ENCODE assay signal across 23 cellular contexts in the genomic region with DNA sequence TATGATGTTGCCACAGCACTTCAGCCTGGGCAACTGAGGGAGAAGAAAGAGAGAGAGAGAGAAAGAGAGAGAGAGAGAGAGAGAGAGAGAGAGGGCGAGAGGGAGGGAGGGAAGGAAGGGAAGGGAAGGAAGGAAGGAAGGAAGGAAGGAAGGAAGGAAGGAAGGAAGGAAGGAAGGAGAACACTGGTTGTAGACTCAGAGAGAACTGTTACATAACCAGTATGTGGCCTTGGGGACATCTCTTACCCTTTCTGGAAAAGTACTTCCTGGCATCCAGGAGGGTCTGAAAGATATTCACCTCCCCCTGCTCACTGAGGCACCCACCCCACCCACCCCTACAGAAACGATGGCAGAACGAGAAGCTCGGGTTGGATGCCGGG. TPM values are rescaled to one million over a fixed set of nuclear protein-coding genes. Genes with fewer than 3 reads are reported as not detected.
DNase-seq lines count a peak whose midpoint lies in the region; ATAC-seq and TF ChIP-seq lines count a peak whose summit lies in the region.
"Had no signal": no experiment of that assay in that cellular context is flagged by ENCODE, and none has a peak within 500 bp of the region (broad histone marks: within the 10 kb centered on the region; RNA-seq: fewer than 3 reads in every experiment).

No MANE protein-coding gene starts in this region.

- H3K9ac ChIP-seq in DND-41 (ENCODE audit: low read depth, low read length) = peak overlapping the region; percentile 83; the same call in 1 of the 2 replicates

- intact Hi-C loops in activated CD8-positive, alpha-beta T cell treated with anti-CD3 and anti-CD28 coated beads for 36 hours (cut with micrococcal nuclease) = no loop called here
- intact Hi-C loops in spleen (cut with DNase I; ENCODE audit: low total_unique reads) = no loop called here

- H2AFZ ChIP-seq in DND-41 (ENCODE audit: low read depth, low read length) = no peak overlapping the region
- H2AFZ ChIP-seq: GM23338 had no signal

- H3K36me3 Mint-ChIP-seq in activated CD8-positive, alpha-beta T cell treated with anti-CD3 and anti-CD28 coated beads, Interleukin-2, amount 10 ng/mL, durations not matched to agents 7 days and 5 days (ENCODE audit: low read depth) = peaks cover 23% of the 10 kb centered on the region
- peaks cover 17% of the 10 kb centered on the region for H3K36me3 Mint-ChIP-seq in activated CD8-positive, alpha-beta T cell treated with anti-CD3 and anti-CD28 coated beads for 36 hours (ENCODE audit: low read depth)
- peaks cover 13% of the 10 kb centered on the region for H3K36me3 Mint-ChIP-seq in activated naive CD8-positive, alpha-beta T cell treated with anti-CD3 and anti-CD28 coated beads, Interleukin-2, amount 50 U/mL, for 24 hours (ENCODE audit: low read depth)
- no peaks in the 10 kb centered on the region for H3K36me3 Mint-ChIP-seq in nephron (ENCODE audit: low read depth)

- H3K4me3 Mint-ChIP-seq in activated CD8-positive, alpha-beta T cell treated with anti-CD3 and anti-CD28 coated beads, Interleukin-2, amount 10 ng/mL, durations not matched to agents 7 days and 5 days = no peak overlapping the region
- no peak overlapping the region for H3K4me3 Mint-ChIP-seq in activated CD8-positive, alpha-beta T cell treated with anti-CD3 and anti-CD28 coated beads for 36 hours
- H3K4me3 Mint-ChIP-seq in activated naive CD8-positive, alpha-beta T cell treated with anti-CD3 and anti-CD28 coated beads, Interleukin-2, amount 50 U/mL, for 24 hours = no peak overlapping the region
- peak overlapping the region; percentile 35 to 68 (median 49) for H3K4me3 Mint-ChIP-seq in nephron
- H3K4me3 Mint-ChIP-seq: GM23338 had no signal

- H3K27me3 ChIP-seq in DND-41 (ENCODE audit: insufficient read depth, low read length, poor library complexity) = no peaks in the 10 kb centered on the region
- no peaks in the 10 kb centered on the region for H3K27me3 ChIP-seq in spleen (replicated peaks in 1 of 7)
- H3K27me3 ChIP-seq: dorsolateral prefrontal cortex, thyroid gland had no signal

- no peak for TF ChIP-seq POLR2A in spleen (IDR thresholded peaks at IDR 0.05)

- POLR2A ChIA-PET in activated CD8-positive, alpha-beta T cell treated with anti-CD3 and anti-CD28 coated beads, Interleukin-2, amount 10 ng/mL, durations not matched to agents 7 days and 5 days (lab: Charles Lee) = no interaction called here
- POLR2A ChIA-PET in activated CD8-positive, alpha-beta T cell treated with anti-CD3 and anti-CD28 coated beads for 36 hours (lab: Charles Lee) = interaction anchor here (0.8 to 13.9 kb wide), 4 partner anchors 8 to 26 kb away, joined by 3 to 282 read pairs (median 32); a partner anchor contains a TSS

- CTCF ChIA-PET in activated CD8-positive, alpha-beta T cell treated with anti-CD3 and anti-CD28 coated beads, Interleukin-2, amount 10 ng/mL, durations not matched to agents 7 days and 5 days (lab: Charles Lee) = no interaction called here
- CTCF ChIA-PET in activated CD8-positive, alpha-beta T cell treated with anti-CD3 and anti-CD28 coated beads for 36 hours (lab: Charles Lee) = interaction anchor here (1.0 kb wide), 1 partner anchor 20 kb away, joined by 3 read pairs; a partner anchor contains a TSS

- H3K9me3 ChIP-seq in DND-41 (ENCODE audit: insufficient read depth, low read length, severe bottlenecking) (no peaks in the 10 kb centered on the region), spleen (no peaks in the 10 kb centered on the region)
- H3K9me3 ChIP-seq: thyroid gland had no signal

- H3K36me3 ChIP-seq in DND-41 (ENCODE audit: insufficient read depth, low read length) (peaks cover 59% of the 10 kb centered on the region), spleen (peaks cover 0 to 39% (median 3%) of the 10 kb centered on the region in 6 donors)
- H3K36me3 ChIP-seq: thyroid gland had no signal

- peak overlapping the region; percentile 98; the same call in 1 of the 2 replicates for H3K27ac ChIP-seq in DND-41 (ENCODE audit: low read length)
- H3K27ac ChIP-seq in spleen = peak overlapping the region in 4 of 8 donors; percentile 93 to 99 (median 98)
- H3K27ac ChIP-seq: dorsolateral prefrontal cortex, thyroid gland had no signal

- H3K4me3 ChIP-seq in DND-41 (ENCODE audit: low read depth in 1 of 2, low read length in 2 of 2) (no peak overlapping the region), spleen (peak overlapping the region in 3 of 8 donors; percentile 65 to 81 (median 75))
- H3K4me3 ChIP-seq: dorsolateral prefrontal cortex, GM23338, thyroid gland had no signal

- no peaks in the 10 kb centered on the region for H3K9me3 Mint-ChIP-seq in activated CD8-positive, alpha-beta T cell treated with anti-CD3 and anti-CD28 coated beads, Interleukin-2, amount 10 ng/mL, durations not matched to agents 7 days and 5 days (ENCODE audit: insufficient read depth)
- H3K9me3 Mint-ChIP-seq in activated CD8-positive, alpha-beta T cell treated with anti-CD3 and anti-CD28 coated beads for 36 hours = no peaks in the 10 kb centered on the region
- no peaks in the 10 kb centered on the region for H3K9me3 Mint-ChIP-seq in activated naive CD8-positive, alpha-beta T cell treated with anti-CD3 and anti-CD28 coated beads, Interleukin-2, amount 50 U/mL, for 24 hours
- H3K9me3 Mint-ChIP-seq in nephron = no peaks in the 10 kb centered on the region

- H3K4me1 Mint-ChIP-seq in activated CD8-positive, alpha-beta T cell treated with anti-CD3 and anti-CD28 coated beads, Interleukin-2, amount 10 ng/mL, durations not matched to agents 7 days and 5 days (ENCODE audit: low read depth) = peaks cover 68% of the 10 kb centered on the region
- peaks cover 60% of the 10 kb centered on the region for H3K4me1 Mint-ChIP-seq in activated CD8-positive, alpha-beta T cell treated with anti-CD3 and anti-CD28 coated beads for 36 hours (ENCODE audit: low read depth)
- peaks cover 69% of the 10 kb centered on the region for H3K4me1 Mint-ChIP-seq in activated naive CD8-positive, alpha-beta T cell treated with anti-CD3 and anti-CD28 coated beads, Interleukin-2, amount 50 U/mL, for 24 hours
- H3K4me1 Mint-ChIP-seq in nephron = peaks cover 6% of the 10 kb centered on the region

- peak overlapping the region; percentile 70 for H3K27ac Mint-ChIP-seq in activated CD8-positive, alpha-beta T cell treated with anti-CD3 and anti-CD28 coated beads, Interleukin-2, amount 10 ng/mL, durations not matched to agents 7 days and 5 days
- no peak overlapping the region for H3K27ac Mint-ChIP-seq in activated CD8-positive, alpha-beta T cell treated with anti-CD3 and anti-CD28 coated beads for 36 hours
- H3K27ac Mint-ChIP-seq in activated naive CD8-positive, alpha-beta T cell treated with anti-CD3 and anti-CD28 coated beads, Interleukin-2, amount 50 U/mL, for 24 hours = peak overlapping the region; percentile 31
- no peak overlapping the region for H3K27ac Mint-ChIP-seq in nephron
- H3K27ac Mint-ChIP-seq: GM23338 had no signal

- peak overlapping the region; percentile 96 for H3K4me2 ChIP-seq in DND-41 (ENCODE audit: insufficient read depth, low read length)
- H3K4me2 ChIP-seq: GM23338 had no signal

- 56 to 72% (median 62%) methylated on average over 5 of the region's 5 CpGs for WGBS in spleen, 5 donors

- H3K27me3 Mint-ChIP-seq in activated CD8-positive, alpha-beta T cell treated with anti-CD3 and anti-CD28 coated beads, Interleukin-2, amount 10 ng/mL, durations not matched to agents 7 days and 5 days (ENCODE audit: low read depth) = no peaks in the 10 kb centered on the region
- no peaks in the 10 kb centered on the region for H3K27me3 Mint-ChIP-seq in activated CD8-positive, alpha-beta T cell treated with anti-CD3 and anti-CD28 coated beads for 36 hours
- no peaks in the 10 kb centered on the region for H3K27me3 Mint-ChIP-seq in activated naive CD8-positive, alpha-beta T cell treated with anti-CD3 and anti-CD28 coated beads, Interleukin-2, amount 50 U/mL, for 24 hours
- peaks cover 15% of the 10 kb centered on the region for H3K27me3 Mint-ChIP-seq in nephron (ENCODE audit: low read depth)

- TF ChIP-seq CTCF in activated CD8-positive, alpha-beta T cell treated with anti-CD3 and anti-CD28 coated beads for 36 hours (IDR thresholded peaks at IDR 0.05) = no peak
- no peak for TF ChIP-seq CTCF in DND-41 (IDR thresholded peaks at IDR 0.05; ENCODE audit: borderline replicate concordance, extremely low read depth, low read length, poor library complexity, severe bottlenecking)
- TF ChIP-seq CTCF in nephron (IDR thresholded peaks at IDR 0.05; ENCODE audit: unreplicated experiment in 3 of 3) = no peak
- TF ChIP-seq CTCF in spleen (IDR thresholded peaks at IDR 0.05 in 8 of 11, conservative IDR thresholded peaks at IDR 0.05 in 3 of 11) = no peak

- no peak for DNase-seq in activated CD8-positive, alpha-beta T cell treated with anti-CD3 and anti-CD28 coated beads, Interleukin-2, amount 10 ng/mL, durations not matched to agents 7 days and 5 days
- no peak for DNase-seq in activated CD8-positive, alpha-beta T cell treated with anti-CD3 and anti-CD28 coated beads for 36 hours
- no peak for DNase-seq in DND-41
- DNase-seq in activated naive CD8-positive, alpha-beta T cell treated with anti-CD3 and anti-CD28 coated beads, Interleukin-2, amount 50 U/mL, for 24 hours = no peak
- no peak for DNase-seq in medulla oblongata (ENCODE audit: extremely low spot score)
- no peak for DNase-seq in HuH-7 (ENCODE audit: low spot score)
- no peak for DNase-seq in spleen
- DNase-seq: activated effector memory CD4-positive, alpha-beta T cell treated with Interleukin-2 at 50 U/mL for 16 hours; caudate nucleus; DMS53; dorsolateral prefrontal cortex; foreskin melanocyte; NCI-H524 treated with DMSO at 0.1 percent for 48 hours; posterior cingulate gyrus; SW 1271; thyroid gland had no signal

- peaks cover 65% of the 10 kb centered on the region for H3K79me2 ChIP-seq in DND-41 (ENCODE audit: insufficient read depth, low read length)

- no peak for ATAC-seq in activated CD8-positive, alpha-beta T cell treated with anti-CD3 and anti-CD28 coated beads, Interleukin-2, amount 10 ng/mL, durations not matched to agents 7 days and 5 days
- ATAC-seq in activated CD8-positive, alpha-beta T cell treated with anti-CD3 and anti-CD28 coated beads for 36 hours = no peak
- no peak for ATAC-seq in DND-41 (ENCODE audit: insufficient read depth, low read depth)
- ATAC-seq in activated naive CD8-positive, alpha-beta T cell treated with anti-CD3 and anti-CD28 coated beads, Interleukin-2, amount 50 U/mL, for 24 hours = no peak
- ATAC-seq: GM23338, sciatic nerve had no signal

- peaks cover 15% of the 10 kb centered on the region for H4K20me1 ChIP-seq in DND-41 (ENCODE audit: insufficient read depth, low read length)

- H3K4me1 ChIP-seq in DND-41 (ENCODE audit: insufficient read depth, low read length) = peaks cover 81% of the 10 kb centered on the region
- peaks cover 29 to 95% (median 81%) of the 10 kb centered on the region in 6 donors for H3K4me1 ChIP-seq in spleen

RNA-seq across cellular contexts. Expression of a gene that starts 2.7 kb away (rescaled TPM):
- 100 to 1,000 TPM; 515 to 537 TPM for total RNA-seq in activated CD8-positive, alpha-beta T cell treated with anti-CD3 and anti-CD28 coated beads, Interleukin-2, amount 10 ng/mL, durations not matched to agents 7 days and 5 days
- total RNA-seq in activated CD8-positive, alpha-beta T cell treated with anti-CD3 and anti-CD28 coated beads for 36 hours = 100 to 1,000 TPM; 307 to 308 TPM
- 100 to 1,000 TPM; 238 to 473 (median 382) TPM for total RNA-seq in spleen
- polyA plus RNA-seq in spleen = 100 to 1,000 TPM; 314 to 543 (median 478) TPM

RNA-seq across cellular contexts. Expression of a gene that starts 3.2 kb away (rescaled TPM):
- 10 to 100 TPM; 17.4 to 21.5 TPM for total RNA-seq in activated CD8-positive, alpha-beta T cell treated with anti-CD3 and anti-CD28 coated beads, Interleukin-2, amount 10 ng/mL, durations not matched to agents 7 days and 5 days
- 10 to 100 TPM; 19.3 to 21.0 TPM for total RNA-seq in activated CD8-positive, alpha-beta T cell treated with anti-CD3 and anti-CD28 coated beads for 36 hours
- 100 to 1,000 TPM; 222 to 361 (median 269) TPM for total RNA-seq in spleen
- polyA plus RNA-seq in spleen = 1,000 to 10,000 TPM in 1 of 3 donors, 100 to 1,000 TPM in 2; 748 to 1,033 (median 986) TPM
- total RNA-seq: GM23338, lung microvascular endothelial cell had no signal

RNA-seq across cellular contexts. Expression of a gene that starts 20.3 kb away (rescaled TPM):
- total RNA-seq in activated CD8-positive, alpha-beta T cell treated with anti-CD3 and anti-CD28 coated beads, Interleukin-2, amount 10 ng/mL, durations not matched to agents 7 days and 5 days = 1,000 to 10,000 TPM; 3,024 to 3,056 TPM
- total RNA-seq in activated CD8-positive, alpha-beta T cell treated with anti-CD3 and anti-CD28 coated beads for 36 hours = 1,000 to 10,000 TPM; 3,454 to 3,479 TPM
- 1,000 to 10,000 TPM in 4 of 7 donors, 100 to 1,000 TPM in 3; 744 to 2,126 (median 1,870) TPM for total RNA-seq in spleen
- 1,000 to 10,000 TPM; 5,153 to 8,491 (median 7,946) TPM for polyA plus RNA-seq in spleen

RNA-seq across cellular contexts. Expression of a gene that starts 35.5 kb away (rescaled TPM):
- not detected for total RNA-seq in activated CD8-positive, alpha-beta T cell treated with anti-CD3 and anti-CD28 coated beads, Interleukin-2, amount 10 ng/mL, durations not matched to agents 7 days and 5 days
- total RNA-seq in activated CD8-positive, alpha-beta T cell treated with anti-CD3 and anti-CD28 coated beads for 36 hours = not detected
- not detected for total RNA-seq in spleen
- not detected for polyA plus RNA-seq in spleen
- total RNA-seq: dorsolateral prefrontal cortex, lung microvascular endothelial cell, myocyte, sciatic nerve had no signal
- polyA plus RNA-seq: GM23338, keratinocyte had no signal

RNA-seq across cellular contexts. Expression of a gene that starts 35.8 kb away (rescaled TPM):
- total RNA-seq in activated CD8-positive, alpha-beta T cell treated with anti-CD3 and anti-CD28 coated beads, Interleukin-2, amount 10 ng/mL, durations not matched to agents 7 days and 5 days = not detected
- not detected for total RNA-seq in activated CD8-positive, alpha-beta T cell treated with anti-CD3 and anti-CD28 coated beads for 36 hours
- total RNA-seq in spleen = not detected
- under 1 TPM in 1 of 3 donors, not detected in 2; 0.04 TPM for polyA plus RNA-seq in spleen
- total RNA-seq: dorsolateral prefrontal cortex, GM23338, lung microvascular endothelial cell, myocyte, sciatic nerve, thyroid gland had no signal
- polyA plus RNA-seq: esophagus, GM23338, keratinocyte had no signal

Comparison
In these comparisons a context has a peak if more than half of its experiments do, and no peak if none do; other contexts are left out.
1. H3K27ac Mint-ChIP-seq: peak in activated CD8-positive, alpha-beta T cell treated with anti-CD3 and anti-CD28 coated beads, Interleukin-2, amount 10 ng/mL, durations not matched to agents 7 days and 5 days (single experiment) and activated naive CD8-positive, alpha-beta T cell treated with anti-CD3 and anti-CD28 coated beads, Interleukin-2, amount 50 U/mL, for 24 hours (single experiment); none in activated CD8-positive, alpha-beta T cell treated with anti-CD3 and anti-CD28 coated beads for 36 hours (single experiment) and nephron (0 of 3).
2. H3K4me3 Mint-ChIP-seq: peak in nephron (3 of 3); none in activated CD8-positive, alpha-beta T cell treated with anti-CD3 and anti-CD28 coated beads, Interleukin-2, amount 10 ng/mL, durations not matched to agents 7 days and 5 days (single experiment), activated CD8-positive, alpha-beta T cell treated with anti-CD3 and anti-CD28 coated beads for 36 hours (single experiment) and activated naive CD8-positive, alpha-beta T cell treated with anti-CD3 and anti-CD28 coated beads, Interleukin-2, amount 50 U/mL, for 24 hours (single experiment).
3. RNA of a gene that starts 3.2 kb away (total RNA-seq): 222 to 361 TPM in spleen; 17.4 to 21.5 TPM in activated CD8-positive, alpha-beta T cell treated with anti-CD3 and anti-CD28 coated beads, Interleukin-2, amount 10 ng/mL, durations not matched to agents 7 days and 5 days and 19.3 to 21.0 TPM in activated CD8-positive, alpha-beta T cell treated with anti-CD3 and anti-CD28 coated beads for 36 hours; every median in the first group is over 4 times any median in the second.